20 cellular contexts compared by ENCODE assay signal in the genomic region with DNA sequence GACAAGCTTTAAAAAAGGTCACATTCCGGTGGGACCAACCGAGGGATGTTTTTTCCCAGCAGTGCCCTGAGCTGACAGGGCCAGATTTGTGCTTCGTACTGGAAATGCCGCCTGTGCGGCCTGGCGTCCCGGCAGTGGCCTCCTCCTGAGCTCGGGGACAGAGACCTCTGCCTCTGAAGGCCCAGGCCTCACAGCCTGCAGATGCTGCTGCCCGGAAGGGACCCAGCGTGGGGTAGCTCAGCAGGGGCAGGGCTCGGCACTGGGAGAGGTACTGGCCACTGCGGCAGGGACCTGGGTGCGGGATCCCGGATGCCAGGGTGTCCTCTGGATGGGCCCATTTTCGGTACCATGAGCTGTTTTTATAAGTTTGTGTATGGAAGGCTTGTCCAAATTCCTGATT. TPM values are rescaled to one million over a fixed set of nuclear protein-coding genes. Genes with fewer than 3 reads are reported as not detected.
DNase-seq lines count a peak whose midpoint lies in the region; ATAC-seq and TF ChIP-seq lines count a peak whose summit lies in the region.
"Had no signal": no experiment of that assay in that cellular context is flagged by ENCODE, and none has a peak within 500 bp of the region (broad histone marks: within the 10 kb centered on the region; RNA-seq: fewer than 3 reads in every experiment).

No MANE protein-coding gene starts in this region.

- H3K27ac ChIP-seq in heart left ventricle (no peak overlapping the region), left ventricle myocardium inferior (replicated peaks) (no peak overlapping the region), vagina (no peak overlapping the region), OCI-LY7 (ENCODE audit: low read depth, low read length, poor library complexity, severe bottlenecking) (no peak overlapping the region)

- peak overlapping the region in 10 of 12 donors; percentile 18 to 60 (median 44) for H3K4me3 ChIP-seq in heart left ventricle
- H3K4me3 ChIP-seq in left ventricle myocardium inferior, result peak overlapping the region; percentile 55
- peak overlapping the region; percentile 31 to 47 for H3K4me3 ChIP-seq in vagina
- no peak overlapping the region for H3K4me3 ChIP-seq in OCI-LY7 (ENCODE audit: low read depth, low read length, poor library complexity, severe bottlenecking)

- POLR2A ChIA-PET in OCI-LY7 (lab: Charles Lee), result no interaction called here

- H3K4me3 Mint-ChIP-seq in osteocyte (ENCODE audit: unreplicated experiment), result peak overlapping the region; percentile 14
- H3K4me3 Mint-ChIP-seq: activated naive CD8-positive, alpha-beta T cell treated with anti-CD3 and anti-CD28 coated beads, Interleukin-2, amount 10 ng/mL, durations not matched to agents 7 days and 5 days; B cell; CD8-positive, alpha-beta memory T cell; nephron had no signal

- no TSS peak for BruUV-seq in OCI-LY7 (replicated peaks; lab: Mats Ljungman, UMichigan)

- H3K27me3 Mint-ChIP-seq in osteocyte (ENCODE audit: unreplicated experiment), result peaks cover 12% of the 10 kb centered on the region
- H3K27me3 Mint-ChIP-seq: activated naive CD8-positive, alpha-beta T cell treated with anti-CD3 and anti-CD28 coated beads, Interleukin-2, amount 10 ng/mL, durations not matched to agents 7 days and 5 days had no signal

- no peak overlapping the region for H3K27ac Mint-ChIP-seq in osteocyte (ENCODE audit: unreplicated experiment)
- H3K27ac Mint-ChIP-seq: activated naive CD8-positive, alpha-beta T cell treated with anti-CD3 and anti-CD28 coated beads, Interleukin-2, amount 10 ng/mL, durations not matched to agents 7 days and 5 days; B cell; nephron had no signal

- H3K9me3 ChIP-seq in heart left ventricle, result no peaks in the 10 kb centered on the region
- H3K9me3 ChIP-seq in left ventricle myocardium inferior (replicated peaks), result no peaks in the 10 kb centered on the region
- no peaks in the 10 kb centered on the region for H3K9me3 ChIP-seq in vagina
- no peaks in the 10 kb centered on the region for H3K9me3 ChIP-seq in OCI-LY7 (ENCODE audit: low read length)

- H3K36me3 ChIP-seq in heart left ventricle (no peaks in the 10 kb centered on the region), left ventricle myocardium inferior (no peaks in the 10 kb centered on the region), vagina (no peaks in the 10 kb centered on the region), OCI-LY7 (ENCODE audit: insufficient read depth, low read length) (no peaks in the 10 kb centered on the region)

- H3K27me3 ChIP-seq in heart left ventricle (peaks cover 0 to 26% (median 3%) of the 10 kb centered on the region in 9 donors), left ventricle myocardium inferior (ENCODE audit: low read depth) (peaks cover 74% of the 10 kb centered on the region), vagina (no peaks in the 10 kb centered on the region)

- H3K4me1 Mint-ChIP-seq in osteocyte (ENCODE audit: unreplicated experiment), result peaks cover 4% of the 10 kb centered on the region
- H3K4me1 Mint-ChIP-seq: activated naive CD8-positive, alpha-beta T cell treated with anti-CD3 and anti-CD28 coated beads, Interleukin-2, amount 10 ng/mL, durations not matched to agents 7 days and 5 days; B cell; CD8-positive, alpha-beta memory T cell had no signal

- H2AFZ ChIP-seq in OCI-LY7 (ENCODE audit: low read length), result no peak overlapping the region

- intact Hi-C loops in heart left ventricle (cut with DNase I) (no loop called here), cardiac septum (cut with DNase I) (no loop called here), left ventricle myocardium inferior (cut with micrococcal nuclease) (no loop called here), vagina (cut with DNase I) (no loop called here), OCI-LY7 (cut with micrococcal nuclease; ENCODE audit: unreplicated experiment) (no loop called here)

- no peaks in the 10 kb centered on the region for H3K36me3 Mint-ChIP-seq in osteocyte (ENCODE audit: unreplicated experiment)
- H3K36me3 Mint-ChIP-seq: activated naive CD8-positive, alpha-beta T cell treated with anti-CD3 and anti-CD28 coated beads, Interleukin-2, amount 10 ng/mL, durations not matched to agents 7 days and 5 days; CD8-positive, alpha-beta memory T cell had no signal

- TF ChIP-seq POLR2A in heart left ventricle (IDR thresholded peaks at IDR 0.05) (no peak), vagina (IDR thresholded peaks at IDR 0.05) (no peak)

- CTCF ChIA-PET in OCI-LY7 (lab: Charles Lee; ENCODE audit: unreplicated experiment), result no interaction called here

- H3K4me2 ChIP-seq in OCI-LY7 (ENCODE audit: low read length), result no peak overlapping the region

- no peaks in the 10 kb centered on the region for H3K79me2 ChIP-seq in OCI-LY7 (ENCODE audit: insufficient read depth, low read depth, low read length)

- DNase-seq in heart left ventricle (peak in 1 of 5 donors; percentile 44), cardiac septum (ENCODE audit: low spot score) (no peak), left ventricle myocardium inferior (no peak), osteocyte (ENCODE audit: extremely low spot score, unreplicated experiment) (no peak), vagina (ENCODE audit: extremely low spot score in 2 of 2) (no peak), OCI-LY7 (ENCODE audit: low spot score) (no peak)
- no peak for DNase-seq in effector CD4-positive, alpha-beta T cell
- DNase-seq: activated naive CD8-positive, alpha-beta T cell treated with anti-CD3 and anti-CD28 coated beads, Interleukin-2, amount 10 ng/mL, durations not matched to agents 7 days and 5 days; CD8-positive, alpha-beta memory T cell; cortex of kidney; glutamatergic neuron; GOT3; NCI-H446 treated with DMSO at 0.1 percent for 48 hours; SHP77; T1000 had no signal

- H3K9me3 Mint-ChIP-seq in osteocyte (ENCODE audit: unreplicated experiment), result no peaks in the 10 kb centered on the region
- H3K9me3 Mint-ChIP-seq: activated naive CD8-positive, alpha-beta T cell treated with anti-CD3 and anti-CD28 coated beads, Interleukin-2, amount 10 ng/mL, durations not matched to agents 7 days and 5 days; nephron had no signal

- ATAC-seq in heart left ventricle (peak in 1 of 4 donors; percentile 20), GM21515 (IDR thresholded peaks at IDR 0.05; ENCODE audit: unreplicated experiment) (no peak)

- WGBS in heart left ventricle, 4 donors, result 60 to 76% (median 74%) methylated on average over 11 to 15 of the region's 15 CpGs

- peaks cover 0 to 5% (median 0%) of the 10 kb centered on the region in 12 donors for H3K4me1 ChIP-seq in heart left ventricle
- H3K4me1 ChIP-seq in left ventricle myocardium inferior, result no peaks in the 10 kb centered on the region
- peaks cover 7% of the 10 kb centered on the region for H3K4me1 ChIP-seq in vagina
- no peaks in the 10 kb centered on the region for H3K4me1 ChIP-seq in OCI-LY7 (ENCODE audit: insufficient read depth, low read length, poor library complexity, severe bottlenecking)

- no peaks in the 10 kb centered on the region for H4K20me1 ChIP-seq in OCI-LY7 (ENCODE audit: insufficient read depth, low read length)

- no peaks in the 10 kb centered on the region for H3K9me2 ChIP-seq in OCI-LY7 (ENCODE audit: insufficient read depth, low read length)

- TF ChIP-seq CTCF in heart left ventricle (IDR thresholded peaks at IDR 0.05), result no peak
- no peak for TF ChIP-seq CTCF in left ventricle myocardium inferior (IDR thresholded peaks at IDR 0.05; ENCODE audit: borderline replicate concordance)
- TF ChIP-seq CTCF in osteocyte (IDR thresholded peaks at IDR 0.05), result no peak
- no peak for TF ChIP-seq CTCF in vagina (IDR thresholded peaks at IDR 0.05)
- no peak for TF ChIP-seq CTCF in OCI-LY7 (conservative IDR thresholded peaks at IDR 0.05; ENCODE audit: low read length)

RNA-seq across cellular contexts. Expression of a gene that starts 52.4 kb away (rescaled TPM):
- total RNA-seq in heart left ventricle (1 to 10 TPM in 5 of 9 donors, under 1 TPM in 4; 0.61 to 1.8 (median 1.1) TPM), cardiac septum (0.94 TPM), left ventricle myocardium inferior (0.99 TPM), osteocyte (0.50 and 0.56 TPM in 2 replicates), vagina (not detected), OCI-LY7 (2022) (not detected in 2 replicates)
- polyA plus RNA-seq in heart left ventricle, result under 1 TPM; 0.62 to 0.65 TPM
- total RNA-seq in OCI-LY7 (2014; rRNA removed; shearing (Covaris generic)), result not detected in 2 replicates
- total RNA-seq: activated naive CD8-positive, alpha-beta T cell treated with anti-CD3 and anti-CD28 coated beads, Interleukin-2, amount 10 ng/mL, durations not matched to agents 7 days and 5 days; B cell; M059J; subcutaneous adipose tissue had no signal
- polyA plus RNA-seq: CD8-positive, alpha-beta memory T cell had no signal
